7 cellular contexts compared by ENCODE assay signal in the genomic region with DNA sequence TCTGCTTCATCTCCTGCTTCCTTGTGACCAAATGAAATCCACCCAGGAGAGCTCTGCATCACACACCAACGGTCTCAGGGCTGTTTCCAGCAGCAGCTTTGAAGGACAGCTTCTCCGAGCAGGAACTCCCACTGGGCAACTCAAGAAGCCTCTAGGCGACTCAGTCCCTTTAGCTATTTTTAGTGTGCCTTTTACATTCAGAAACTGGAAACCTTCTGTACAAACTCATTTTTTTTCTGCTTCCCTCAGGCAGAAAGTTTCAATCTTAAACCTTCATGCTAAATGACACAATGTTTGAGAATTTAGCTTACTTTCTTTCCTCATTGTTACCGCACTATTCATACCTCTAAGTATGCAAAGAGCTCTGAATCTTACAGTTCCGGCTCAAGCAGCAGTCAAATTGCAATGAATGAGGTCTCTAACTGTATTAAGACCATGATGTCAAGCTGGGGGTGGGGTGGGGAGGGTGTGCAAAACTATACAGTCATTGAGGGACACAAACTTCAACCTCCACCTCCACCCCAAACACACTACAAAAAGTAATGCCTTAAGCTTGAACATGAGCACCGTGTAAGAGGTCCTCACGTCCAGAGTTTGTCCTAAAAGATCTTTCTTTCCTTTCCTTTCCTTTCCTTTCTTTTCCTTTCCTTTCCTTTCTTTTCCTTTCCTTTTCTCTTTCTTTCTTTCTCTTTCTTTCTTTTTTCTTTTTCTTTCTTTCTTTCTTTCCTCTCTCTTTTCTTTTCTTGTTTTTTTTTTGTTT. TPM values are rescaled to one million over a fixed set of nuclear protein-coding genes. Genes with fewer than 3 reads are reported as not detected.
DNase-seq lines count a peak whose midpoint lies in the region; ATAC-seq and TF ChIP-seq lines count a peak whose summit lies in the region.

No MANE protein-coding gene starts in this region.

- H3K4ac ChIP-seq in IMR-90 (ENCODE audit: low read depth, low read length) = peak overlapping the region; percentile 99

- H2AK5ac ChIP-seq in IMR-90 (ENCODE audit: low read depth, low read length) = peak overlapping the region; percentile 91

- H4K20me1 ChIP-seq in IMR-90 (ENCODE audit: insufficient read depth, low read length) = no peaks in the 10 kb centered on the region

- CTCF ChIA-PET in IMR-90 (lab: Yijun Ruan, JAX) = interaction anchor here (0.8 to 1.9 kb wide), 5 partner anchors 9 to 588 kb away, joined by 3 to 6 read pairs (median 4); no protein-coding TSS in a partner anchor

- H3K23ac ChIP-seq in IMR-90 (ENCODE audit: low read depth, low read length) = peak overlapping the region; percentile 99

- H2BK5ac ChIP-seq in IMR-90 (ENCODE audit: low read depth, low read length, poor library complexity, severe bottlenecking) = peak overlapping the region; percentile 97

- 0% methylated on average over 4 of the region's 7 CpGs; no CpG with 5 or more reads in 1 of the 2 experiments for WGBS in IMR-90 (ENCODE audit: extremely low coverage in 2 of 2, insufficient read length in 1 of 2), 2 experiments

- DNase-seq in IMR-90 (peak; percentile 94), epithelial cell of esophagus (ENCODE audit: low read depth) (peak; percentile 91), upper lobe of right lung (no peak), ureter (ENCODE audit: low spot score) (no peak), NCI-H748 (lab: John Stamatoyannopoulos, UW; ENCODE audit: unreplicated experiment) (no peak)

- in situ Hi-C loops in IMR-90 (cut with MboI; ENCODE audit: low sequenced_read_pairs) = loop anchor here (5.0 to 25.0 kb wide), 5 partner anchors 112 to 597 kb away; no protein-coding TSS in a partner anchor

- peak overlapping the region; percentile 8; the same call in 1 of the 2 replicates for H3K4me3 ChIP-seq in IMR-90 (ENCODE audit: insufficient read depth, low read depth, low read length)
- no peak overlapping the region for H3K4me3 ChIP-seq in epithelial cell of esophagus (ENCODE audit: low read length)
- H3K4me3 ChIP-seq in upper lobe of right lung = no peak overlapping the region

- H3K36me3 ChIP-seq in IMR-90 (ENCODE audit: control insufficient read depth, insufficient read depth, low read length) (no peaks in the 10 kb centered on the region), upper lobe of right lung (no peaks in the 10 kb centered on the region)

- H3K9me1 ChIP-seq in IMR-90 (ENCODE audit: insufficient read depth, low read length) = 0 out of 2 replicates have a peak, but pooled peaks cover 2% of the 10 kb centered on the region

- H2AK9ac ChIP-seq in IMR-90 (replicated peaks; ENCODE audit: low read depth, low read length, poor library complexity) = peak overlapping the region; percentile 92

- peak overlapping the region; percentile 96 for H3K18ac ChIP-seq in IMR-90 (ENCODE audit: low read depth, low read length)

- peaks cover 0 to 15% of the 10 kb centered on the region in 2 experiments; a peak in 2 of 4 replicates for H3K79me1 ChIP-seq in IMR-90 (ENCODE audit: low read depth in 1 of 2, low read length in 2 of 2)

- TF ChIP-seq RAD21 in IMR-90 (IDR thresholded peaks at IDR 0.05; ENCODE audit: low read length) = no peak

- peak overlapping the region; percentile 98 for H2BK20ac ChIP-seq in IMR-90 (ENCODE audit: low read depth, low read length)

- H3K4me2 ChIP-seq in IMR-90 (ENCODE audit: low read depth, low read length) = peak overlapping the region; percentile 91

- H3K9me3 ChIP-seq in IMR-90 (ENCODE audit: control insufficient read depth, insufficient read depth, low read length) (no peaks in the 10 kb centered on the region), upper lobe of right lung (no peaks in the 10 kb centered on the region)

- peak overlapping the region; percentile 87 for H2AFZ ChIP-seq in IMR-90 (replicated peaks; ENCODE audit: low read length, poor library complexity)

- dilution Hi-C loops in IMR-90 (cut with HindIII; ENCODE audit: low sequenced_read_pairs, unreplicated experiment) = no loop called here

- BruUV-seq in IMR-90 (replicated peaks; lab: Mats Ljungman, UMichigan) = no TSS peak

- peak overlapping the region; percentile 93 to 97 for H4K8ac ChIP-seq in IMR-90 (ENCODE audit: low read depth in 2 of 2, low read length in 2 of 2)

- peak; percentile 80 for ATAC-seq in GM18502 (IDR thresholded peaks at IDR 0.05; ENCODE audit: poor library complexity, unreplicated experiment)
- ATAC-seq in GM21619 (IDR thresholded peaks at IDR 0.05; ENCODE audit: unreplicated experiment) = peak; percentile 78
- ATAC-seq in IMR-90 (ENCODE audit: low read depth) = peak; percentile 64
- peak; percentile 24 for ATAC-seq in upper lobe of right lung

- peak overlapping the region; percentile 88 for H3K27ac ChIP-seq in IMR-90 (ENCODE audit: insufficient read depth, low read length)
- H3K27ac ChIP-seq in upper lobe of right lung = peak overlapping the region; percentile 25

- H4K91ac ChIP-seq in IMR-90 (ENCODE audit: insufficient read depth, low read depth, low read length) = peak overlapping the region; percentile 95

- POLR2A ChIA-PET in IMR-90 (lab: Charles Lee; ENCODE audit: unreplicated experiment) = interaction anchor here (0.7 kb wide), 2 partner anchors 104 to 120 kb away, joined by 4 to 8 read pairs; no protein-coding TSS in a partner anchor

- H3K9ac ChIP-seq in IMR-90 (ENCODE audit: low read depth, low read length) = peak overlapping the region; percentile 62

- peak overlapping the region; percentile 95 for H3K56ac ChIP-seq in IMR-90 (ENCODE audit: extremely low read depth, insufficient read depth, low read length)

- H2BK120ac ChIP-seq in IMR-90 (ENCODE audit: low read depth, low read length) = peak overlapping the region; percentile 98

- peak overlapping the region; percentile 77 for H4K5ac ChIP-seq in IMR-90 (ENCODE audit: low read depth, low read length)

- H2BK15ac ChIP-seq in IMR-90 (ENCODE audit: low read depth, low read length) = peak overlapping the region; percentile 99

- no peak for TF ChIP-seq POLR2A in IMR-90 (IDR thresholded peaks at IDR 0.05; ENCODE audit: low read depth, low read length)

- no peaks in the 10 kb centered on the region for H3K27me3 ChIP-seq in IMR-90 (ENCODE audit: control insufficient read depth, insufficient read depth, low read length)
- no peaks in the 10 kb centered on the region for H3K27me3 ChIP-seq in upper lobe of right lung

- TF ChIP-seq CTCF in IMR-90 (conservative IDR thresholded peaks at IDR 0.05; ENCODE audit: low read depth, low read length) (no peak), epithelial cell of esophagus (IDR thresholded peaks at IDR 0.05; ENCODE audit: insufficient read depth, low read depth, low read length, missing control alignments) (no peak), upper lobe of right lung (IDR thresholded peaks at IDR 0.05) (no peak)

- peak overlapping the region; percentile 97 for H3K14ac ChIP-seq in IMR-90 (replicated peaks; ENCODE audit: low read depth, low read length)

- H3K4me1 ChIP-seq in IMR-90 (ENCODE audit: control insufficient read depth, insufficient read depth, low read length) = peaks cover 19% of the 10 kb centered on the region
- H3K4me1 ChIP-seq in upper lobe of right lung = peaks cover 20% of the 10 kb centered on the region

- intact Hi-C loops in IMR-90 (cut with micrococcal nuclease) (no loop called here), upper lobe of right lung (cut with DNase I) (loop anchor here (5.0 kb wide), 1 partner anchor 592 kb away; no protein-coding TSS in a partner anchor)

TF ChIP-seq in IMR-90, 13 proteins besides CTCF, POLR2A, EP300 and RAD21:
- TF ChIP-seq, protein P1, sequence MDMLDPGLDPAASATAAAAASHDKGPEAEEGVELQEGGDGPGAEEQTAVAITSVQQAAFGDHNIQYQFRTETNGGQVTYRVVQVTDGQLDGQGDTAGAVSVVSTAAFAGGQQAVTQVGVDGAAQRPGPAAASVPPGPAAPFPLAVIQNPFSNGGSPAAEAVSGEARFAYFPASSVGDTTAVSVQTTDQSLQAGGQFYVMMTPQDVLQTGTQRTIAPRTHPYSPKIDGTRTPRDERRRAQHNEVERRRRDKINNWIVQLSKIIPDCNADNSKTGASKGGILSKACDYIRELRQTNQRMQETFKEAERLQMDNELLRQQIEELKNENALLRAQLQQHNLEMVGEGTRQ (IDR thresholded peaks at IDR 0.05; ENCODE audit: low read depth, low read length) = no peak
- TF ChIP-seq BHLHE40 (IDR thresholded peaks at IDR 0.05; ENCODE audit: low read depth, low read length) (no peak), CEBPB (IDR thresholded peaks at IDR 0.05; ENCODE audit: low read depth, low read length) (peak; percentile 76), CHD1 (IDR thresholded peaks at IDR 0.05; ENCODE audit: low read depth, low read length) (no peak), MAFK (IDR thresholded peaks at IDR 0.05; ENCODE audit: low read depth, low read length) (peak; percentile 54; the same call in 1 of the 2 replicates), NFE2L2 (IDR thresholded peaks at IDR 0.05; ENCODE audit: low read depth, low read length) (no peak), MAZ (IDR thresholded peaks at IDR 0.05; ENCODE audit: borderline replicate concordance, low read depth, low read length) (no peak), MXI1 (IDR thresholded peaks at IDR 0.05; ENCODE audit: borderline replicate concordance, low read depth, low read length) (no peak), FOS (IDR thresholded peaks at IDR 0.05; ENCODE audit: low read depth, low read length) (peak; percentile 43; the same call in 1 of the 2 replicates), SMC3 (IDR thresholded peaks at IDR 0.05; ENCODE audit: low read depth, low read length) (0 out of 2 replicates have a peak, but pooled peaks have one; percentile 12), RCOR1 (IDR thresholded peaks at IDR 0.05; ENCODE audit: insufficient replicate concordance, low read length) (no peak), RFX5 (IDR thresholded peaks at IDR 0.05; ENCODE audit: low read depth, low read length) (no peak)
- TF ChIP-seq, protein P2, sequence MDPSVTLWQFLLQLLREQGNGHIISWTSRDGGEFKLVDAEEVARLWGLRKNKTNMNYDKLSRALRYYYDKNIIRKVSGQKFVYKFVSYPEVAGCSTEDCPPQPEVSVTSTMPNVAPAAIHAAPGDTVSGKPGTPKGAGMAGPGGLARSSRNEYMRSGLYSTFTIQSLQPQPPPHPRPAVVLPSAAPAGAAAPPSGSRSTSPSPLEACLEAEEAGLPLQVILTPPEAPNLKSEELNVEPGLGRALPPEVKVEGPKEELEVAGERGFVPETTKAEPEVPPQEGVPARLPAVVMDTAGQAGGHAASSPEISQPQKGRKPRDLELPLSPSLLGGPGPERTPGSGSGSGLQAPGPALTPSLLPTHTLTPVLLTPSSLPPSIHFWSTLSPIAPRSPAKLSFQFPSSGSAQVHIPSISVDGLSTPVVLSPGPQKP (IDR thresholded peaks at IDR 0.05; ENCODE audit: borderline replicate concordance, low read depth, low read length) = no peak
TF ChIP-seq in IMR-90: peak in this region for 4.

RNA-seq across cellular contexts. Expression of a gene that starts 16.4 kb away (rescaled TPM):
- total RNA-seq in IMR-90 (2012; rRNA removed) (10.6 and 12.8 TPM in 2 replicates), upper lobe of right lung (18.3 TPM), ureter (59.9 TPM)
- 16.0 and 17.7 TPM in 2 replicates for polyA plus RNA-seq in IMR-90 (2012; rRNA removed)
- 2.9 and 4.6 TPM in 2 replicates for polyA plus RNA-seq in IMR-90 (2012; cell fraction: cytosol; rRNA removed)
- polyA plus RNA-seq in IMR-90 (2012; cell fraction: nucleus; rRNA removed; ENCODE audit: low replicate concordance) = 20.3 and 133 TPM in 2 replicates

Comparison
In these comparisons a context has a peak if more than half of its experiments do, and no peak if none do; other contexts are left out.
1. ATAC-seq: peak in every context shown above with its lines; median percentile 80 in GM18502; 78 in GM21619; 64 in IMR-90; 24 in upper lobe of right lung.
2. DNase-seq: peak in IMR-90 (single experiment) and epithelial cell of esophagus (single experiment); none in upper lobe of right lung (single experiment), ureter (single experiment) and NCI-H748 (single experiment).